Comparison of ENCODE assay signal across 8 cellular contexts in the genomic region with DNA sequence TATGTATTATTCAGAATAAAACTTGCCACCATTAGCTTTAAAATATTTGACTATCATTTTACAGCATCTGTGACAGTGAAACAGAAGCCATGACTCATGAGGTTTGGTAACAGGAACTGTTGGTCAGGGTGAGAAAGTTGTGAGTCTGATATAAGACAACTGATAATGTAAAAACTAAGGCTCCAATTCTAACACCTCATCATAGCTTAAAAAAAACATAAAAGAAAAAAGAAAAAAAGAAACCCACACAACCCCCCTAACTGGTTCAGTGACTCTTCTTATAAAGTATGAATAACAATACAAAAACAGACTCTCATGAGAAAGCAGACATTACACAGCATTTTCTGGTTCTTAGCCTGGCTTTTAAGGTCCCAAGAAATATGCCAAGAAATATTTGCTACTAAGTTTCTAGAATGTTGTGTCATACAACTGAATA.
A peak's percentile ranks its signal among the peaks of the same experiment; 100 is the strongest.
DNase-seq lines count a peak whose midpoint lies in the region; ATAC-seq and TF ChIP-seq lines count a peak whose summit lies in the region.

No MANE protein-coding gene starts in this region.

- H3K9ac ChIP-seq in HCT116 (ENCODE audit: low read length): peak overlapping the region; percentile 1

- peaks cover 17% of the 10 kb centered on the region; the same call in 1 of the 2 replicates for H3K79me2 ChIP-seq in HCT116 (ENCODE audit: insufficient read depth, low read length)

- no peaks in the 10 kb centered on the region for H3K9me3 ChIP-seq in HCT116 (ENCODE audit: control insufficient read depth in 1 of 2, insufficient read depth in 1 of 2, low read depth in 1 of 2, low read length in 2 of 2)

- CTCF ChIA-PET in HCT116 (lab: Charles Lee): interaction anchor here (2.1 kb wide), 1 partner anchor 11 kb away, joined by 6 read pairs; no protein-coding TSS in a partner anchor

- peaks cover 38 to 40% of the 10 kb centered on the region in 2 experiments for H3K4me1 ChIP-seq in HCT116 (ENCODE audit: control insufficient read depth in 1 of 2, insufficient read depth in 2 of 2, low read length in 2 of 2)

- peak overlapping the region; percentile 72; the same call in 1 of the 2 replicates for H3K27ac ChIP-seq in HCT116 (ENCODE audit: low read depth, low read length)

- peaks cover 27 to 39% of the 10 kb centered on the region in 2 donors for H3K36me3 Mint-ChIP-seq in stimulated activated naive B cell treated with anti-CD40 and anti-IgM and Interleukin-4, amounts not matched to agents 10 μg/mL and 1 μg/mL and 100 μg/mL, for 72 hours

- H2AFZ ChIP-seq in HCT116 (ENCODE audit: low read depth, low read length, poor library complexity, severe bottlenecking): no peak overlapping the region

- DNase-seq in activated gamma-delta T cell treated with Interleukin-2 at 50 U/mL for 16 hours: peak; percentile 22
- no peak for DNase-seq in activated gamma-delta T cell (lab: John Stamatoyannopoulos, UW)
- DNase-seq in HCT116 (ENCODE audit: low read depth, low spot score): no peak
- peak; percentile 76 for DNase-seq in M059J (ENCODE audit: low read depth)
- DNase-seq in cardiac fibroblast (ENCODE audit: low read depth in 2 of 2): peak; percentile 57 to 82
- DNase-seq in stimulated activated naive B cell treated with anti-CD40 and anti-IgM and Interleukin-4, amounts not matched to agents 10 μg/mL and 1 μg/mL and 100 μg/mL, for 72 hours: no peak
- DNase-seq in NCI-H524 treated with DMSO at 0.1 percent for 48 hours (lab: John Stamatoyannopoulos, UW): no peak
- DNase-seq in G401 (ENCODE audit: low spot score): no peak

- no peaks in the 10 kb centered on the region for H3K27me3 ChIP-seq in HCT116 (ENCODE audit: insufficient read depth, low read length)

- H3K9me3 Mint-ChIP-seq in stimulated activated naive B cell treated with anti-CD40 and anti-IgM and Interleukin-4, amounts not matched to agents 10 μg/mL and 1 μg/mL and 100 μg/mL, for 72 hours: no peaks in the 10 kb centered on the region

- H3K27ac Mint-ChIP-seq in stimulated activated naive B cell treated with anti-CD40 and anti-IgM and Interleukin-4, amounts not matched to agents 10 μg/mL and 1 μg/mL and 100 μg/mL, for 72 hours: no peak overlapping the region

- H3K27me3 Mint-ChIP-seq in stimulated activated naive B cell treated with anti-CD40 and anti-IgM and Interleukin-4, amounts not matched to agents 10 μg/mL and 1 μg/mL and 100 μg/mL, for 72 hours: no peaks in the 10 kb centered on the region

- POLR2A ChIA-PET in HCT116 (lab: Charles Lee): interaction anchor here (1.8 kb wide), 1 partner anchor 14 kb away, joined by 5 read pairs; no protein-coding TSS in a partner anchor

- no peak for TF ChIP-seq POLR2A in HCT116 (IDR thresholded peaks at IDR 0.05; ENCODE audit: borderline replicate concordance, extremely low read depth, insufficient read depth, insufficient read length)

- RAD21 ChIA-PET in HCT116 (lab: Charles Lee; ENCODE audit: low non-redundant PET in 1 of 2, low total read pairs in 2 of 2, uncharacterized antibody in 2 of 2, unreplicated experiment in 2 of 2): interaction anchor here in 1 of 2 experiments (1.2 kb wide), 1 partner anchor 14 kb away, joined by 5 read pairs; no protein-coding TSS in a partner anchor

- peaks cover 0 to 22% of the 10 kb centered on the region in 2 experiments; a peak in 2 of 4 replicates for H3K36me3 ChIP-seq in HCT116 (ENCODE audit: control insufficient read depth in 1 of 2, insufficient read depth in 2 of 2, low read length in 2 of 2)

- intact Hi-C loops in HCT116 (cut with micrococcal nuclease): no loop called here

- no peak for TF ChIP-seq RAD21 in HCT116 (IDR thresholded peaks at IDR 0.05; ENCODE audit: low read depth)

- TF ChIP-seq CTCF in HCT116 (IDR thresholded peaks at IDR 0.05 in 2 of 3, conservative IDR thresholded peaks at IDR 0.05 in 1 of 3; ENCODE audit: borderline replicate concordance in 1 of 3, insufficient read depth in 1 of 3, low read depth in 2 of 3, low read length in 2 of 3) (no peak), cardiac fibroblast (IDR thresholded peaks at IDR 0.05; ENCODE audit: low read depth, low read length) (no peak)

- ATAC-seq in HCT116: peak; percentile 49; the same call in 1 of the 2 replicates
- peak; percentile 61 to 63 for ATAC-seq in stimulated activated naive B cell treated with anti-CD40 and anti-IgM and Interleukin-4, amounts not matched to agents 10 μg/mL and 1 μg/mL and 100 μg/mL, for 72 hours (replicated peaks)

- no peaks in the 10 kb centered on the region for H3K9me2 ChIP-seq in HCT116 (ENCODE audit: insufficient read depth)

- H3K4me1 Mint-ChIP-seq in stimulated activated naive B cell treated with anti-CD40 and anti-IgM and Interleukin-4, amounts not matched to agents 10 μg/mL and 1 μg/mL and 100 μg/mL, for 72 hours: peaks cover 9 to 23% of the 10 kb centered on the region in 2 donors

- H3K4me3 Mint-ChIP-seq in stimulated activated naive B cell treated with anti-CD40 and anti-IgM and Interleukin-4, amounts not matched to agents 10 μg/mL and 1 μg/mL and 100 μg/mL, for 72 hours: no peak overlapping the region

- in situ Hi-C loops in G401 (cut with HindIII; ENCODE audit: low sequenced_read_pairs): no loop called here

- H4K20me1 ChIP-seq in HCT116 (ENCODE audit: insufficient read depth): no peaks in the 10 kb centered on the region

- BruUV-seq in HCT116 (replicated peaks; lab: Mats Ljungman, UMichigan): no TSS peak

- no peak overlapping the region for H3K4me3 ChIP-seq in HCT116 (replicated peaks in 1 of 2; ENCODE audit: low read depth in 1 of 2, low read length in 2 of 2)
- no peak overlapping the region for H3K4me3 ChIP-seq in cardiac fibroblast (replicated peaks in 1 of 2; ENCODE audit: low read depth in 2 of 2, low read length in 2 of 2)

- peak overlapping the region; percentile 57 for H3K4me2 ChIP-seq in HCT116 (ENCODE audit: low read length)

TF ChIP-seq in HCT116, 20 proteins besides CTCF, POLR2A, EP300 and RAD21 (continues in another document):
- peak; percentile 39 for TF ChIP-seq SP1 (IDR thresholded peaks at IDR 0.05; ENCODE audit: low read depth)
- TF ChIP-seq JUND (IDR thresholded peaks at IDR 0.05): peak; percentile 43; the same call in 1 of the 2 replicates
- no peak for TF ChIP-seq EZH2phosphoT487 (IDR thresholded peaks at IDR 0.05; ENCODE audit: borderline replicate concordance)
- TF ChIP-seq POLR2AphosphoS5 (IDR thresholded peaks at IDR 0.05; ENCODE audit: low read depth, low read length): no peak
- no peak for TF ChIP-seq ZNF274 (IDR thresholded peaks at IDR 0.05; ENCODE audit: low read depth, low read length)
- TF ChIP-seq, protein P1, sequence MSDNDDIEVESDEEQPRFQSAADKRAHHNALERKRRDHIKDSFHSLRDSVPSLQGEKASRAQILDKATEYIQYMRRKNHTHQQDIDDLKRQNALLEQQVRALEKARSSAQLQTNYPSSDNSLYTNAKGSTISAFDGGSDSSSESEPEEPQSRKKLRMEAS (IDR thresholded peaks at IDR 0.05): no peak
- TF ChIP-seq, protein P2, sequence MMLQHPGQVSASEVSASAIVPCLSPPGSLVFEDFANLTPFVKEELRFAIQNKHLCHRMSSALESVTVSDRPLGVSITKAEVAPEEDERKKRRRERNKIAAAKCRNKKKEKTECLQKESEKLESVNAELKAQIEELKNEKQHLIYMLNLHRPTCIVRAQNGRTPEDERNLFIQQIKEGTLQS (IDR thresholded peaks at IDR 0.05): no peak
- peak; percentile 58; the same call in 1 of the 2 replicates for TF ChIP-seq CEBPB (IDR thresholded peaks at IDR 0.05; ENCODE audit: low read depth)
- peak; percentile 43; the same call in 1 of the 2 replicates for TF ChIP-seq CBX3 (IDR thresholded peaks at IDR 0.05; ENCODE audit: low read depth)
- TF ChIP-seq EGR1 (IDR thresholded peaks at IDR 0.05; ENCODE audit: low read depth): no peak
- no peak for TF ChIP-seq ZFX (IDR thresholded peaks at IDR 0.05)
- TF ChIP-seq ELF1 (IDR thresholded peaks at IDR 0.05; ENCODE audit: borderline replicate concordance, low read depth): no peak
- TF ChIP-seq, protein P3, sequence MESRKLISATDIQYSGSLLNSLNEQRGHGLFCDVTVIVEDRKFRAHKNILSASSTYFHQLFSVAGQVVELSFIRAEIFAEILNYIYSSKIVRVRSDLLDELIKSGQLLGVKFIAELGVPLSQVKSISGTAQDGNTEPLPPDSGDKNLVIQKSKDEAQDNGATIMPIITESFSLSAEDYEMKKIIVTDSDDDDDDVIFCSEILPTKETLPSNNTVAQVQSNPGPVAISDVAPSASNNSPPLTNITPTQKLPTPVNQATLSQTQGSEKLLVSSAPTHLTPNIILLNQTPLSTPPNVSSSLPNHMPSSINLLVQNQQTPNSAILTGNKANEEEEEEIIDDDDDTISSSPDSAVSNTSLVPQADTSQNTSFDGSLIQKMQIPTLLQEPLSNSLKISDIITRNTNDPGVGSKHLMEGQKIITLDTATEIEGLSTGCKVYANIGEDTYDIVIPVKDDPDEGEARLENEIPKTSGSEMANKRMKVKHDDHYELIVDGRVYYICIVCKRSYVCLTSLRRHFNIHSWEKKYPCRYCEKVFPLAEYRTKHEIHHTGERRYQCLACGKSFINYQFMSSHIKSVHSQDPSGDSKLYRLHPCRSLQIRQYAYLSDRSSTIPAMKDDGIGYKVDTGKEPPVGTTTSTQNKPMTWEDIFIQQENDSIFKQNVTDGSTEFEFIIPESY (IDR thresholded peaks at IDR 0.05; ENCODE audit: extremely low read depth, insufficient replicate concordance, low read length): no peak

Comparison
In these comparisons a context has a peak if more than half of its experiments do, and no peak if none do; other contexts are left out.
1. DNase-seq: peak in activated gamma-delta T cell treated with Interleukin-2 at 50 U/mL for 16 hours (single experiment), M059J (single experiment) and cardiac fibroblast (2 of 2); none in activated gamma-delta T cell (single experiment), HCT116 (single experiment), stimulated activated naive B cell treated with anti-CD40 and anti-IgM and Interleukin-4, amounts not matched to agents 10 μg/mL and 1 μg/mL and 100 μg/mL, for 72 hours (single experiment), NCI-H524 treated with DMSO at 0.1 percent for 48 hours (single experiment) and G401 (single experiment).